8 cellular contexts compared by ENCODE assay signal in the genomic region with DNA sequence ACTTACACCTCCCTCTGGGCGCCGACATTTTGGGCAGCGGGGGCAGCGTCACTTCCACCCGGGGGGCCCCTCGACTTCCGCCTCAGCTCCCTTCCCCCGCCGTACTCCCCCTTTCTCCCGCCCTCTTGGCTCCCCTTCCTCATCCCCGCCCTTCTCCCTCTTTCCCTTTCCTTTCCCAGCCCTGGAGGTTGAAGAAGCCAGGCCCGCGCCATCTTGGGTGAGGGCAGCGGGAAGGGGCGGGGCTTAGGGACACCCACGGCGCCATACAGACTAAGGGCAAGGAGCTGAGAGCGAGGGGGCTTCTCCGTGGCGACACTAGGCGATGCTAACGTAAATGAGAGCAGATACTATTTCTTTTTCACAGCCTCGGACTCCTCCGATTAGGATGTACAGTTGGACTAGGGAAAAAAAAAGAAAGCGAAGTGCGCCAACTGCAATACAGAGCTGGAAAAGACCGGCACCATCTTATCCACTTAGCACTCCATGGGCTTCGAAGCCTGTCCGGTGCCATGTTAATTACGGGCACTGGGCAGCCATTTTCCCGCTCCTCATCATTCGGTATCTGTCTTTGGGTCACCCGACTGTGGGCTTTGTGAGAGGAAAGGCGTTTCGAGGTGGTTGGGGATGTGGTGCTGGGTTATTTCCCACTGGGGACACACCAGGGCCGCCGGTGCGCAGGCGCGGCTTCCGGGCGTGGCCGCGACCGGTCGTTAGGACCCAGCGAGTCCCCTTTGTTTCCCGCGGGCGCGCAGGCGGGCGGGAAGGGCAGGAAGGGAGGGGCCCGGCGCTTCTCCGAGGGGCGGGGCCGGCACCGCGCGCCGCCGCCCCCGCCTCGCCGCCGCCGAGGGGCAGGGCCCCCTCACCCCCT. TPM values are rescaled to one million over a fixed set of nuclear protein-coding genes. Genes with fewer than 3 reads are reported as not detected.
DNase-seq lines count a peak whose midpoint lies in the region; ATAC-seq and TF ChIP-seq lines count a peak whose summit lies in the region.

Gene FIZ1, minus strand, starts transcription at position 50 of the 868 bp plus-strand sequence. CDS start 1,652 bp downstream, outside the sequence.
Gene ZNF524, plus strand, starts transcription at position 821 of the 868 bp plus-strand sequence. CDS start 1,825 bp downstream, outside the sequence.

- no peak for TF ChIP-seq POLR2A in breast epithelium (IDR thresholded peaks at IDR 0.05)

- H4K20me1 ChIP-seq in smooth muscle cell (ENCODE audit: low read depth): no peaks in the 10 kb centered on the region

- H3K9ac ChIP-seq in smooth muscle cell (ENCODE audit: low read depth): peak within 1 kb of the TSS; percentile 96

- H3K9me3 ChIP-seq in WERI-Rb-1 (ENCODE audit: severe bottlenecking): no peaks in the 10 kb centered on the region
- no peaks in the 10 kb centered on the region for H3K9me3 ChIP-seq in breast epithelium
- H3K9me3 ChIP-seq in smooth muscle cell (replicated peaks; ENCODE audit: low read depth): no peaks in the 10 kb centered on the region

- no peaks in the 10 kb centered on the region for H3K4me1 ChIP-seq in breast epithelium
- H3K4me1 ChIP-seq in smooth muscle cell (ENCODE audit: low read depth): peaks cover 8% of the 10 kb centered on the region

- in situ Hi-C loops in ACHN (cut with HindIII; ENCODE audit: low pct_ligation_motif_present, low pct_unique_long_range_greater_than_20kb, low sequenced_read_pairs): no loop called here

- intact Hi-C loops in breast epithelium (cut with DNase I; ENCODE audit: low total_unique reads): loop anchor here (5.0 kb wide), 1 partner anchor 538 kb away; no protein-coding TSS in a partner anchor

- WGBS in smooth muscle cell (ENCODE audit: low lambda C conversion rate): under 1% methylated on average over 42 of the region's 68 CpGs

- H3K79me2 ChIP-seq in smooth muscle cell (ENCODE audit: low read depth): no peaks in the 10 kb centered on the region

- ATAC-seq in GM18873 (IDR thresholded peaks at IDR 0.05; ENCODE audit: low FRiP score, unreplicated experiment): peak; percentile 32
- ATAC-seq in HG03139 (IDR thresholded peaks at IDR 0.05; ENCODE audit: unreplicated experiment): peak; percentile 49

- peak within 1 kb of the TSS; percentile 91 for H3K4me3 ChIP-seq in WERI-Rb-1 (ENCODE audit: low read depth, low read length)
- H3K4me3 ChIP-seq in breast epithelium: peak within 1 kb of the TSS; percentile 76 to 98 (median 81)
- peak within 1 kb of the TSS; percentile 94 for H3K4me3 ChIP-seq in smooth muscle cell

- peak; percentile 96 for DNase-seq in ACHN
- DNase-seq in NCI-H2227 treated with DMSO at 0.1 percent for 48 hours (lab: John Stamatoyannopoulos, UW): peak; percentile 100
- peak; percentile 98 for DNase-seq in WERI-Rb-1
- DNase-seq in breast epithelium (ENCODE audit: low spot score in 2 of 2): peak; percentile 99
- DNase-seq in iPS-NIHi7 (ENCODE audit: extremely low spot score): peak; percentile 77
- DNase-seq in smooth muscle cell (lab: John Stamatoyannopoulos, UW; ENCODE audit: unreplicated experiment): peak; percentile 94

- TF ChIP-seq CTCF in WERI-Rb-1 (IDR thresholded peaks at IDR 0.05; ENCODE audit: low read depth, low read length) (no peak), breast epithelium (IDR thresholded peaks at IDR 0.05) (peak in 1 of 3 donors; percentile 29), smooth muscle cell (IDR thresholded peaks at IDR 0.05; ENCODE audit: borderline replicate concordance, insufficient read depth, poor library complexity, severe bottlenecking) (no peak)

- peak within 1 kb of the TSS; percentile 67 for H2AFZ ChIP-seq in smooth muscle cell (ENCODE audit: low read depth)

- H3K36me3 ChIP-seq in WERI-Rb-1 (peaks cover 33% of the 10 kb centered on the region), breast epithelium (no peaks in the 10 kb centered on the region), smooth muscle cell (ENCODE audit: low read depth) (no peaks in the 10 kb centered on the region)

- H3K27ac ChIP-seq in WERI-Rb-1: peak within 1 kb of the TSS; percentile 100
- peak within 1 kb of the TSS; percentile 98 to 100 for H3K27ac ChIP-seq in breast epithelium
- peak within 1 kb of the TSS; percentile 96 for H3K27ac ChIP-seq in smooth muscle cell (ENCODE audit: low read depth)

- H3K27me3 ChIP-seq in WERI-Rb-1 (ENCODE audit: insufficient read depth, low read depth, severe bottlenecking) (no peaks in the 10 kb centered on the region), breast epithelium (no peaks in the 10 kb centered on the region), smooth muscle cell (ENCODE audit: low read depth) (no peaks in the 10 kb centered on the region)

- peaks cover 14% of the 10 kb centered on the region for H3F3A ChIP-seq in smooth muscle cell (ENCODE audit: low read depth)

- H3K4me2 ChIP-seq in smooth muscle cell: peak within 1 kb of the TSS; percentile 78

RNA-seq across cellular contexts. Expression of gene FIZ1, which starts in this region (rescaled TPM):
- total RNA-seq in breast epithelium (1 to 10 TPM; 3.7 to 7.5 (median 6.1) TPM), smooth muscle cell (4.6 and 10.4 TPM in 2 replicates)
- polyA plus RNA-seq in smooth muscle cell: 16.8 and 17.7 TPM in 2 replicates

RNA-seq across cellular contexts. Expression of gene ZNF524, which starts in this region (rescaled TPM):
- total RNA-seq in breast epithelium (10 to 100 TPM; 22.3 to 25.6 (median 25.4) TPM), smooth muscle cell (16.3 and 20.1 TPM in 2 replicates)
- polyA plus RNA-seq in smooth muscle cell: 13.3 and 19.4 TPM in 2 replicates

Comparison
In these comparisons a context has a peak if more than half of its experiments do, and no peak if none do; other contexts are left out.
1. Peak in every context shown above with its lines: DNase-seq, ATAC-seq, H3K4me3 ChIP-seq and H3K27ac ChIP-seq.